Comparison of ENCODE assay signal across 2 cellular contexts in genomic region chr4:52560844-52561280, GRCh38.
A peak's percentile ranks its signal among the peaks of the same experiment; 100 is the strongest.
TF ChIP-seq lines count a peak whose summit lies in the region.

No MANE protein-coding gene starts in this region.

TF ChIP-seq in IMR-90, 13 proteins besides CTCF, POLR2A, EP300 and RAD21 (continued from another document):
- 0 out of 2 replicates have a peak, but pooled peaks have one; percentile 6 for TF ChIP-seq SMC3 (IDR thresholded peaks at IDR 0.05; ENCODE audit: low read depth, low read length)
- no peak for TF ChIP-seq MAZ (IDR thresholded peaks at IDR 0.05; ENCODE audit: borderline replicate concordance, low read depth, low read length)

TF ChIP-seq in HEK293T, 16 proteins besides CTCF, POLR2A, EP300 and RAD21 (continued from another document):
- no peak for TF ChIP-seq NFRKB (IDR thresholded peaks at IDR 0.05)
